Comparison of ENCODE assay signal across 1 cellular context in the genomic region with DNA sequence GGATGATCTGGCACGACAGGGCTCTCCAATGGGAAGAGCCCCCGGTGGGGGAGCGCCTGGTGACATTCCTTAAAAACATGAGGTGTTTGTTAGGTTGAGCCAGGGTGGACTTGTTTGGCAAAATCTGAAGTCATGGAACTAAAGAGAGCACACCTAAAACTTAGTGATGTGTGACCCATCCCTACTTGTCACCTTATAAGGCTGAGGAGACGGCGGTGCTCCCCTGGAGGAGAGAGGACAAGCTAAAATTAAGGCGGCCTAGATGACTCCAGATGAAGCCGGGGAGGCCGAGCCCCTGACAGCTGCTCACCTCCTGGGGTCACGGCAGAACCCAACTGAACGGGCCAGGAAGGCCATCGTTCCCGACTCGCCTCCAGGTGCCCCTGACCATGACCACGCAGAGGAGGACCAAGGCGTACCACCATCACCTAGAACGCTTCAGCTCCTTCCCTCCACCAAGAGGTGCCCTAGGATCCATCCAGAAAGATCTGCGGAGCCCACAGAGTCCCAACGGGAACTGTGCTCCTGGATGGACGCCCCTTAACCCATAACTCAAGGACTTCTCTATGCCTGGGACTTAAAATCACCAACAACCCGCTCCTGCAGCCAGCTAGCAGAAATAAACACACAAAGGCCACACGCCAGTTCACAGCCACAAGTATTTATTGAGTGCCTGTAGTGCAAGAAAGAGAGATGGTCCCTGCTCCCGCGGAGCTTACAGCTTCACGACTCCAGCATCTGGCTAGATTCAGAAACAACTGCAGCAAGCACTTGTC.
TF ChIP-seq lines count a peak whose summit lies in the region.

No MANE protein-coding gene starts in this region.

TF ChIP-seq in WTC11, 78 proteins besides CTCF, POLR2A, EP300 and RAD21 (continued from another document):
- TF ChIP-seq ZNF512 (CRISPR knock-in tag; IDR thresholded peaks at IDR 0.05; ENCODE audit: borderline replicate concordance), result no peak
- TF ChIP-seq TP53 (CRISPR knock-in tag; IDR thresholded peaks at IDR 0.05), result no peak
- TF ChIP-seq CBFB (CRISPR knock-in tag; IDR thresholded peaks at IDR 0.05; ENCODE audit: low read depth), result no peak
